In genomic region chr21:19489930-19490329, GRCh38 we compare ENCODE assay signal across 26 cellular contexts.
"Had no signal": no experiment of that assay in that cellular context is flagged by ENCODE, and none has a peak within 500 bp of the region (broad histone marks: within the 10 kb centered on the region; RNA-seq: fewer than 3 reads in every experiment).

No MANE protein-coding gene starts in this region.

- H3K27ac ChIP-seq: colonic mucosa, esophagus muscularis mucosa, foreskin keratinocyte, gastroesophageal sphincter, heart right ventricle, lower lobe of right lung, neutrophil, parathyroid adenoma, right atrium auricular region, testis, tibial artery had no signal

- H3K36me3 ChIP-seq: colonic mucosa, esophagus muscularis mucosa, gastroesophageal sphincter, heart right ventricle, lower lobe of right lung, neutrophil, right atrium auricular region, tibial artery had no signal

- H3K79me2 ChIP-seq: parathyroid adenoma had no signal

- H3K4me1 ChIP-seq: colonic mucosa, esophagus muscularis mucosa, foreskin keratinocyte, gastroesophageal sphincter, heart right ventricle, lower lobe of right lung, parathyroid adenoma, right atrium auricular region, testis, tibial artery had no signal

- H3K9ac ChIP-seq: parathyroid adenoma had no signal

- DNase-seq: colonic mucosa; effector CD8-positive, alpha-beta T cell; foreskin keratinocyte; glutamatergic neuron; heart right ventricle; hippocampal formation; left cardiac atrium; left ventricle myocardium superior; lower lobe of right lung; naive B cell; stimulated activated CD4-positive, alpha-beta T cell treated with anti-CD3 and anti-CD28 coated beads, Interleukin-2, amount 100 ng/mL, for 24 hours; stimulated activated CD4-positive, alpha-beta T cell treated with anti-CD3 and anti-CD28 coated beads, Interleukin-4, amount 100 ng/mL, for 24 hours; stimulated activated naive CD4-positive, alpha-beta T cell treated with Interleukin-2 at 50 U/mL for 16 hours; substantia nigra; testis; tibial artery had no signal

- H2AFZ ChIP-seq: parathyroid adenoma had no signal

- H3K9me3 ChIP-seq: colonic mucosa, esophagus muscularis mucosa, gastroesophageal sphincter, lower lobe of right lung, neutrophil, right atrium auricular region, testis, tibial artery had no signal

- H3K4me3 ChIP-seq: colonic mucosa, esophagus muscularis mucosa, gastroesophageal sphincter, heart right ventricle, lower lobe of right lung, right atrium auricular region, testis, tibial artery had no signal

- FAIRE-seq: endothelial cell of umbilical vein, islet of Langerhans had no signal

- ATAC-seq: foreskin keratinocyte; gastroesophageal sphincter; heart right ventricle; left cardiac atrium; left ventricle myocardium superior; lower lobe of right lung; natural killer cell treated with Interleukin-12 subunit alpha and Interleukin-12 subunit beta and Interleukin-15 and Interleukin-18, amount 100 ng/mL, for 72 hours; sciatic nerve; stimulated activated effector memory CD8-positive, alpha-beta T cell treated with anti-CD3 and anti-CD28 coated beads, Interleukin-12 subunit alpha, Interleukin-12 subunit beta, amount 100 ng/mL, for 72 hours had no signal

- H3K27me3 ChIP-seq: colonic mucosa, esophagus muscularis mucosa, foreskin keratinocyte, gastroesophageal sphincter, heart right ventricle, neutrophil, right atrium auricular region, testis, tibial artery had no signal
